In genomic region chr18:49794740-49795139, GRCh38 we compare ENCODE assay signal across 20 cellular contexts. TPM values are rescaled to one million over a fixed set of nuclear protein-coding genes. Genes with fewer than 3 reads are reported as not detected.
DNase-seq lines count a peak whose midpoint lies in the region; ATAC-seq and TF ChIP-seq lines count a peak whose summit lies in the region.
"Had no signal": no experiment of that assay in that cellular context is flagged by ENCODE, and none has a peak within 500 bp of the region (broad histone marks: within the 10 kb centered on the region; RNA-seq: fewer than 3 reads in every experiment).

No MANE protein-coding gene starts in this region.

- no peak for TF ChIP-seq CTCF in activated CD8-positive, alpha-beta T cell treated with anti-CD3 and anti-CD28 coated beads for 36 hours (IDR thresholded peaks at IDR 0.05)
- no peak for TF ChIP-seq CTCF in nephron (IDR thresholded peaks at IDR 0.05; ENCODE audit: unreplicated experiment in 3 of 3)

- no peaks in the 10 kb centered on the region for H3K27me3 Mint-ChIP-seq in activated CD8-positive, alpha-beta T cell treated with anti-CD3 and anti-CD28 coated beads for 36 hours
- H3K27me3 Mint-ChIP-seq in activated CD8-positive, alpha-beta T cell treated with anti-CD3 and anti-CD28 coated beads, Interleukin-2, amount 10 ng/mL, durations not matched to agents 7 days and 5 days (ENCODE audit: low read depth): no peaks in the 10 kb centered on the region
- H3K27me3 Mint-ChIP-seq in nephron (ENCODE audit: low read depth): no peaks in the 10 kb centered on the region
- H3K27me3 Mint-ChIP-seq in activated T-cell treated with anti-CD3 and anti-CD28 coated beads, Interleukin-2, amount 50 U/mL, for 4 hours (ENCODE audit: low read depth): no peaks in the 10 kb centered on the region
- H3K27me3 Mint-ChIP-seq: CD4-positive, alpha-beta memory T cell had no signal

- POLR2A ChIA-PET in activated CD8-positive, alpha-beta T cell treated with anti-CD3 and anti-CD28 coated beads for 36 hours (lab: Charles Lee): interaction anchor here (0.9 kb wide), 1 partner anchor 18 kb away, joined by 3 read pairs; no protein-coding TSS in a partner anchor
- POLR2A ChIA-PET in activated CD8-positive, alpha-beta T cell treated with anti-CD3 and anti-CD28 coated beads, Interleukin-2, amount 10 ng/mL, durations not matched to agents 7 days and 5 days (lab: Charles Lee): no interaction called here

- H3K4me1 ChIP-seq in SJCRH30: no peaks in the 10 kb centered on the region
- H3K4me1 ChIP-seq: A549, BLaER1 had no signal

- H3K27ac ChIP-seq in SJCRH30: no peak overlapping the region
- H3K27ac ChIP-seq: 22Rv1, A549, BLaER1 had no signal

- H3K9me3 Mint-ChIP-seq in activated CD8-positive, alpha-beta T cell treated with anti-CD3 and anti-CD28 coated beads for 36 hours: peaks cover 1% of the 10 kb centered on the region
- H3K9me3 Mint-ChIP-seq in activated CD8-positive, alpha-beta T cell treated with anti-CD3 and anti-CD28 coated beads, Interleukin-2, amount 10 ng/mL, durations not matched to agents 7 days and 5 days (ENCODE audit: insufficient read depth): no peaks in the 10 kb centered on the region
- peaks cover 5% of the 10 kb centered on the region for H3K9me3 Mint-ChIP-seq in nephron
- no peaks in the 10 kb centered on the region for H3K9me3 Mint-ChIP-seq in activated T-cell treated with anti-CD3 and anti-CD28 coated beads, Interleukin-2, amount 50 U/mL, for 4 hours
- H3K9me3 Mint-ChIP-seq: CD4-positive, alpha-beta memory T cell; HFFc6 had no signal

- H3K36me3 ChIP-seq in SJCRH30: peaks cover 66% of the 10 kb centered on the region

- no peaks in the 10 kb centered on the region for H3K9me3 ChIP-seq in SJCRH30 (replicated peaks)
- H3K9me3 ChIP-seq: A549 had no signal

- peak overlapping the region; percentile 28 for H3K27ac Mint-ChIP-seq in activated CD8-positive, alpha-beta T cell treated with anti-CD3 and anti-CD28 coated beads for 36 hours
- no peak overlapping the region for H3K27ac Mint-ChIP-seq in activated CD8-positive, alpha-beta T cell treated with anti-CD3 and anti-CD28 coated beads, Interleukin-2, amount 10 ng/mL, durations not matched to agents 7 days and 5 days
- peak overlapping the region; percentile 10 to 86 (median 68) for H3K27ac Mint-ChIP-seq in nephron
- H3K27ac Mint-ChIP-seq: CD14-positive monocyte, HFFc6 had no signal

- peaks cover 22% of the 10 kb centered on the region for H3K4me1 Mint-ChIP-seq in activated CD8-positive, alpha-beta T cell treated with anti-CD3 and anti-CD28 coated beads for 36 hours (ENCODE audit: low read depth)
- peaks cover 27% of the 10 kb centered on the region for H3K4me1 Mint-ChIP-seq in activated CD8-positive, alpha-beta T cell treated with anti-CD3 and anti-CD28 coated beads, Interleukin-2, amount 10 ng/mL, durations not matched to agents 7 days and 5 days (ENCODE audit: low read depth)
- H3K4me1 Mint-ChIP-seq in nephron: peaks cover 6% of the 10 kb centered on the region
- peaks cover 3% of the 10 kb centered on the region for H3K4me1 Mint-ChIP-seq in activated T-cell treated with anti-CD3 and anti-CD28 coated beads, Interleukin-2, amount 50 U/mL, for 4 hours (ENCODE audit: low read depth)
- H3K4me1 Mint-ChIP-seq: CD14-positive monocyte had no signal

- no peak for DNase-seq in activated CD8-positive, alpha-beta T cell treated with anti-CD3 and anti-CD28 coated beads for 36 hours
- DNase-seq in activated CD8-positive, alpha-beta T cell treated with anti-CD3 and anti-CD28 coated beads, Interleukin-2, amount 10 ng/mL, durations not matched to agents 7 days and 5 days: no peak
- DNase-seq in kidney tubule cell (ENCODE audit: low spot score) (peak; percentile 9), SJCRH30 (no peak), SHP77 treated with DMSO at 0.1 percent for 48 hours (lab: John Stamatoyannopoulos, UW) (no peak)
- DNase-seq in activated T-cell treated with anti-CD3 and anti-CD28 coated beads, Interleukin-2, amount 50 U/mL, for 4 hours: no peak
- DNase-seq: AML-193; CD4-positive, alpha-beta memory T cell; DMS153; DMS79; GDM1; GOT3; H7; HFFc6 had no signal

- peaks cover 46% of the 10 kb centered on the region for H3K36me3 Mint-ChIP-seq in activated CD8-positive, alpha-beta T cell treated with anti-CD3 and anti-CD28 coated beads for 36 hours (ENCODE audit: low read depth)
- H3K36me3 Mint-ChIP-seq in activated CD8-positive, alpha-beta T cell treated with anti-CD3 and anti-CD28 coated beads, Interleukin-2, amount 10 ng/mL, durations not matched to agents 7 days and 5 days (ENCODE audit: low read depth): peaks cover 71% of the 10 kb centered on the region
- peaks cover 90% of the 10 kb centered on the region for H3K36me3 Mint-ChIP-seq in nephron (ENCODE audit: low read depth)
- peaks cover 28% of the 10 kb centered on the region for H3K36me3 Mint-ChIP-seq in activated T-cell treated with anti-CD3 and anti-CD28 coated beads, Interleukin-2, amount 50 U/mL, for 4 hours (ENCODE audit: insufficient read depth)

- no peak overlapping the region for H3K4me3 Mint-ChIP-seq in activated CD8-positive, alpha-beta T cell treated with anti-CD3 and anti-CD28 coated beads for 36 hours
- no peak overlapping the region for H3K4me3 Mint-ChIP-seq in activated CD8-positive, alpha-beta T cell treated with anti-CD3 and anti-CD28 coated beads, Interleukin-2, amount 10 ng/mL, durations not matched to agents 7 days and 5 days
- no peak overlapping the region for H3K4me3 Mint-ChIP-seq in nephron
- no peak overlapping the region for H3K4me3 Mint-ChIP-seq in activated T-cell treated with anti-CD3 and anti-CD28 coated beads, Interleukin-2, amount 50 U/mL, for 4 hours
- H3K4me3 Mint-ChIP-seq: CD14-positive monocyte; CD4-positive, alpha-beta memory T cell; HFFc6 had no signal

- no peak for ATAC-seq in activated CD8-positive, alpha-beta T cell treated with anti-CD3 and anti-CD28 coated beads for 36 hours
- no peak for ATAC-seq in activated CD8-positive, alpha-beta T cell treated with anti-CD3 and anti-CD28 coated beads, Interleukin-2, amount 10 ng/mL, durations not matched to agents 7 days and 5 days
- ATAC-seq in activated T-cell treated with anti-CD3 and anti-CD28 coated beads, Interleukin-2, amount 50 U/mL, for 4 hours: no peak
- ATAC-seq: A549, HCT116 had no signal

- CTCF ChIA-PET in activated CD8-positive, alpha-beta T cell treated with anti-CD3 and anti-CD28 coated beads for 36 hours (lab: Charles Lee): interaction anchor here (1.1 kb wide), 1 partner anchor 64 kb away, joined by 3 read pairs; no protein-coding TSS in a partner anchor
- CTCF ChIA-PET in activated CD8-positive, alpha-beta T cell treated with anti-CD3 and anti-CD28 coated beads, Interleukin-2, amount 10 ng/mL, durations not matched to agents 7 days and 5 days (lab: Charles Lee): interaction anchor here (1.0 to 1.5 kb wide), 2 partner anchors 10 to 64 kb away, joined by 3 to 4 read pairs; no protein-coding TSS in a partner anchor

- intact Hi-C loops in activated CD8-positive, alpha-beta T cell treated with anti-CD3 and anti-CD28 coated beads for 36 hours (cut with micrococcal nuclease): no loop called here

- no peaks in the 10 kb centered on the region for H3K27me3 ChIP-seq in SJCRH30
- H3K27me3 ChIP-seq: BLaER1 had no signal

- H3K4me3 ChIP-seq in SJCRH30: no peak overlapping the region
- H3K4me3 ChIP-seq: A549, BLaER1 had no signal

RNA-seq across cellular contexts. Expression of gene ACAA2, which starts 18.6 kb away (rescaled TPM):
- 10 to 100 TPM; 83.3 to 84.6 TPM for total RNA-seq in activated CD8-positive, alpha-beta T cell treated with anti-CD3 and anti-CD28 coated beads for 36 hours
- total RNA-seq in activated CD8-positive, alpha-beta T cell treated with anti-CD3 and anti-CD28 coated beads, Interleukin-2, amount 10 ng/mL, durations not matched to agents 7 days and 5 days: 100 to 1,000 TPM; 118 to 120 TPM
- total RNA-seq in activated T-cell treated with anti-CD3 and anti-CD28 coated beads, Interleukin-2, amount 50 U/mL, for 4 hours: 10 to 100 TPM; 29.2 to 31.2 (median 29.3) TPM
- 126 and 133 TPM in 2 replicates for total RNA-seq in SJCRH30 (2014; rRNA removed; shearing (Covaris generic))
